ENCODE assay signal across 10 cellular contexts in genomic region chr3:46966811-46967210, GRCh38. TPM values are rescaled to one million over a fixed set of nuclear protein-coding genes. Genes with fewer than 3 reads are reported as not detected.
DNase-seq lines count a peak whose midpoint lies in the region; ATAC-seq and TF ChIP-seq lines count a peak whose summit lies in the region.
"Had no signal": no experiment of that assay in that cellular context is flagged by ENCODE, and none has a peak within 500 bp of the region (broad histone marks: within the 10 kb centered on the region; RNA-seq: fewer than 3 reads in every experiment).

No MANE protein-coding gene starts in this region.

- no peak for TF ChIP-seq POLR2A in esophagus squamous epithelium (IDR thresholded peaks at IDR 0.05)
- TF ChIP-seq POLR2A in spleen (IDR thresholded peaks at IDR 0.05), result no peak

- TF ChIP-seq CTCF in RWPE1 (conservative IDR thresholded peaks at IDR 0.05; ENCODE audit: low read depth), result no peak
- TF ChIP-seq CTCF in esophagus squamous epithelium (IDR thresholded peaks at IDR 0.05), result no peak
- TF ChIP-seq CTCF in spleen (IDR thresholded peaks at IDR 0.05 in 8 of 11, conservative IDR thresholded peaks at IDR 0.05 in 3 of 11), result no peak

- H3K4me1 ChIP-seq in esophagus squamous epithelium, result peaks cover 48 to 76% (median 59%) of the 10 kb centered on the region in 3 donors
- peaks cover 46 to 94% (median 79%) of the 10 kb centered on the region in 6 donors for H3K4me1 ChIP-seq in spleen

- peaks cover 63% of the 10 kb centered on the region for H3K4me1 Mint-ChIP-seq in T-helper 2 cell treated with Interferon-gamma antibody and Interleukin-4, amounts not matched to agents 5 μg/mL and 100 μg/mL, for 36 hours (ENCODE audit: low read depth)

- no peaks in the 10 kb centered on the region for H3K27me3 ChIP-seq in esophagus squamous epithelium
- no peaks in the 10 kb centered on the region for H3K27me3 ChIP-seq in spleen (replicated peaks in 1 of 7)

- CTCF ChIA-PET in RWPE1 (lab: Yijun Ruan, JAX), result no interaction called here

- intact Hi-C loops in esophagus squamous epithelium (cut with DNase I) (no loop called here), spleen (cut with DNase I; ENCODE audit: low total_unique reads) (no loop called here)

- H3K4me3 ChIP-seq in esophagus squamous epithelium, result no peak overlapping the region
- H3K4me3 ChIP-seq in spleen, result no peak overlapping the region

- H3K36me3 ChIP-seq in esophagus squamous epithelium (peaks cover 0 to 57% (median 0%) of the 10 kb centered on the region in 3 donors), spleen (peaks cover 0 to 39% (median 2%) of the 10 kb centered on the region in 6 donors)

- H3K27ac ChIP-seq in RWPE1 (peak overlapping the region; percentile 36), esophagus squamous epithelium (peak overlapping the region; percentile 14 to 80 (median 63)), spleen (peak overlapping the region in 3 of 8 donors; percentile 13 to 83 (median 18))

- H3K4me3 Mint-ChIP-seq in T-helper 2 cell treated with Interferon-gamma antibody and Interleukin-4, amounts not matched to agents 5 μg/mL and 100 μg/mL, for 36 hours, result peak overlapping the region; percentile 3

- no peaks in the 10 kb centered on the region for H3K27me3 Mint-ChIP-seq in T-helper 2 cell treated with Interferon-gamma antibody and Interleukin-4, amounts not matched to agents 5 μg/mL and 100 μg/mL, for 36 hours (ENCODE audit: low read depth)

- peak overlapping the region; percentile 68 for H3K27ac Mint-ChIP-seq in T-helper 2 cell treated with Interferon-gamma antibody and Interleukin-4, amounts not matched to agents 5 μg/mL and 100 μg/mL, for 36 hours

- ATAC-seq in GM19455 (IDR thresholded peaks at IDR 0.05; ENCODE audit: unreplicated experiment), result no peak

- no peak for DNase-seq in T-helper 2 cell treated with Interferon-gamma antibody and Interleukin-4, amounts not matched to agents 5 μg/mL and 100 μg/mL, for 36 hours (ENCODE audit: low spot score)
- DNase-seq in T-helper 2 cell (no peak), RWPE1 (ENCODE audit: low spot score) (no peak), esophagus squamous epithelium (lab: John Stamatoyannopoulos, UW) (no peak), spleen (peak; percentile 52), NCI-H446 treated with DMSO at 0.1 percent for 48 hours (lab: John Stamatoyannopoulos, UW) (no peak), NCI-H2081 treated with DMSO at 0.1 percent for 48 hours (lab: John Stamatoyannopoulos, UW) (no peak)
- DNase-seq: GDM1, NCI-H1417 treated with DMSO at 0.1 percent for 48 hours had no signal

- peaks cover 55% of the 10 kb centered on the region for H3K36me3 Mint-ChIP-seq in T-helper 2 cell treated with Interferon-gamma antibody and Interleukin-4, amounts not matched to agents 5 μg/mL and 100 μg/mL, for 36 hours (ENCODE audit: low read depth)

- WGBS in esophagus squamous epithelium, 2 donors, result 72 to 82% methylated on average over 5 of the region's 5 CpGs
- 76 to 86% (median 79%) methylated on average over 5 of the region's 5 CpGs for WGBS in spleen, 5 donors

- POLR2A ChIA-PET in RWPE1 (lab: Yijun Ruan, JAX; ENCODE audit: low non-redundant PET), result no interaction called here

- H3K9me3 ChIP-seq in esophagus squamous epithelium (no peaks in the 10 kb centered on the region), spleen (no peaks in the 10 kb centered on the region)

- H3K9me3 Mint-ChIP-seq in T-helper 2 cell treated with Interferon-gamma antibody and Interleukin-4, amounts not matched to agents 5 μg/mL and 100 μg/mL, for 36 hours, result peaks cover 7% of the 10 kb centered on the region

RNA-seq across cellular contexts. Expression of gene CCDC12, which starts 9.7 kb away (rescaled TPM):
- 10 to 100 TPM; 55.5 to 87.5 (median 67.5) TPM for total RNA-seq in esophagus squamous epithelium
- total RNA-seq in spleen, result 10 to 100 TPM; 36.5 to 71.4 (median 54.7) TPM
- polyA plus RNA-seq in spleen, result 100 to 1,000 TPM in 2 of 3 donors, 10 to 100 TPM in 1; 93.5 to 124 (median 105) TPM

RNA-seq across cellular contexts. Expression of gene NBEAL2, which starts 12.7 kb away (rescaled TPM):
- total RNA-seq in esophagus squamous epithelium (100 to 1,000 TPM; 128 to 297 (median 185) TPM), spleen (100 to 1,000 TPM; 101 to 271 (median 162) TPM)
- 100 to 1,000 TPM in 2 of 3 donors, 10 to 100 TPM in 1; 44.0 to 126 (median 119) TPM for polyA plus RNA-seq in spleen
